8 cellular contexts compared by ENCODE assay signal in the genomic region with DNA sequence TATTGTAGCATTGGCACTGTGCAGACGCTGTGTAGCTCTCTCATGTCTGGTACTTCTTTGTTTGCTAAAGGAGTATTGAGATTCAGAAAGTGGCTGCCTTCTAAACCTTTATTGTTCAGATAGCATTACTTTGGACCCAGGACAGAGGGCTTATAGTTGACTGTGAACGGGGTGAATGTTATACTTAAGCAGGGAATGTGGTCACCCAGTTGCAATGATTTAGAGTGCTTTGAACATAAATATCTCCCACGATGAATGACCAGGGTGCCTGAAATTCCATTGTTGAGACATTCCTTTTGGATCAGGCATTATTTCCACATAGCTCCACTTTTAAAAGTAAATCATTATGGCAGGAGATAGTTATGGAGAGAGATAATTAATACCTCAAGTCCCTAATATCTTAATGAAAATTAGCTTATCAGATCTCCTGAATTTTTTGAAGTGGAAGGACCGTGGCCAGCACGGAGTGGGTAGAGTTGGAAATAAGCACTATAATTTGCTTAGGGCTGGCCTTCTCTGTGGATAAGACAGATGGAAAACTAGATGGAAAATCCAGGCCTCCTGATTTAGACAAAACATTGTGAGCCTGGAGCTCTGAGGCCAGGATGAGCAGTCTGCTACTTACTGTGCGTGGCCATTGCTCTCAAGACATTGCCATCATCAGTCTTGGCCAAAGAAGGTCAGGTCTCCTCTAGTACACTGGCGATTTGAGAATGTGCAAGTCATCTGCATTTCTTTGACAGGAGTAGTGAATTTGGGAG.
DNase-seq lines count a peak whose midpoint lies in the region; ATAC-seq and TF ChIP-seq lines count a peak whose summit lies in the region.

No MANE protein-coding gene starts in this region.

- no peak for ATAC-seq in HG02852 (IDR thresholded peaks at IDR 0.05; ENCODE audit: unreplicated experiment)

- no peak for TF ChIP-seq CTCF in HL-60 (IDR thresholded peaks at IDR 0.05; ENCODE audit: insufficient read depth, low read length)
- no peak for TF ChIP-seq CTCF in colonic mucosa (IDR thresholded peaks at IDR 0.05)

- peaks cover 11% of the 10 kb centered on the region for H3K4me1 ChIP-seq in colonic mucosa
- H3K4me1 ChIP-seq in muscle layer of duodenum (ENCODE audit: control insufficient read depth in 1 of 2, insufficient read depth in 2 of 2, low read length in 2 of 2), result peaks cover 43 to 55% of the 10 kb centered on the region in 2 donors

- intact Hi-C loops in colonic mucosa (cut with DNase I), result no loop called here

- no peak overlapping the region for H3K9ac ChIP-seq in colonic mucosa (ENCODE audit: low read depth in 2 of 2, low read length in 2 of 2)

- DNase-seq in AG08396 (ENCODE audit: low spot score), result peak; percentile 71
- DNase-seq in HL-60 (ENCODE audit: low read depth in 1 of 2, low spot score in 1 of 2), result no peak
- no peak for DNase-seq in colonic mucosa
- no peak for DNase-seq in activated CD4-positive, CD25-positive, alpha-beta regulatory T cell (lab: John Stamatoyannopoulos, UW)
- DNase-seq in NK-92 (lab: John Stamatoyannopoulos, UW; ENCODE audit: unreplicated experiment), result no peak
- DNase-seq in NCI-H510A (lab: John Stamatoyannopoulos, UW), result no peak

- H3K27ac ChIP-seq in HL-60 (replicated peaks) (peak overlapping the region; percentile 28), colonic mucosa (peak overlapping the region; percentile 30), muscle layer of duodenum (ENCODE audit: low read length) (peak overlapping the region; percentile 82)

- H3K36me3 ChIP-seq in colonic mucosa, result no peaks in the 10 kb centered on the region
- no peaks in the 10 kb centered on the region for H3K36me3 ChIP-seq in muscle layer of duodenum (ENCODE audit: control insufficient read depth in 1 of 2, insufficient read depth in 2 of 2, low read length in 2 of 2)

- H3K9me3 ChIP-seq in colonic mucosa (no peaks in the 10 kb centered on the region), muscle layer of duodenum (ENCODE audit: control insufficient read depth in 1 of 2, low read length in 2 of 2) (no peaks in the 10 kb centered on the region)

- H3K4me3 ChIP-seq in HL-60 (replicated peaks; ENCODE audit: insufficient read depth, low read length) (no peak overlapping the region), colonic mucosa (no peak overlapping the region), muscle layer of duodenum (ENCODE audit: low read depth in 1 of 2, low read length in 2 of 2) (no peak overlapping the region)

- H3K27me3 ChIP-seq in HL-60 (ENCODE audit: insufficient read depth, poor library complexity, severe bottlenecking) (no peaks in the 10 kb centered on the region), colonic mucosa (no peaks in the 10 kb centered on the region), muscle layer of duodenum (ENCODE audit: low read depth, low read length) (no peaks in the 10 kb centered on the region)

Comparison
In these comparisons a context has a peak if more than half of its experiments do, and no peak if none do; other contexts are left out.
1. H3K27ac ChIP-seq: peak in every context shown above with its lines; median percentile 82 in muscle layer of duodenum; 30 in colonic mucosa; 28 in HL-60.